ENCODE assay signal across 18 cellular contexts in the genomic region with DNA sequence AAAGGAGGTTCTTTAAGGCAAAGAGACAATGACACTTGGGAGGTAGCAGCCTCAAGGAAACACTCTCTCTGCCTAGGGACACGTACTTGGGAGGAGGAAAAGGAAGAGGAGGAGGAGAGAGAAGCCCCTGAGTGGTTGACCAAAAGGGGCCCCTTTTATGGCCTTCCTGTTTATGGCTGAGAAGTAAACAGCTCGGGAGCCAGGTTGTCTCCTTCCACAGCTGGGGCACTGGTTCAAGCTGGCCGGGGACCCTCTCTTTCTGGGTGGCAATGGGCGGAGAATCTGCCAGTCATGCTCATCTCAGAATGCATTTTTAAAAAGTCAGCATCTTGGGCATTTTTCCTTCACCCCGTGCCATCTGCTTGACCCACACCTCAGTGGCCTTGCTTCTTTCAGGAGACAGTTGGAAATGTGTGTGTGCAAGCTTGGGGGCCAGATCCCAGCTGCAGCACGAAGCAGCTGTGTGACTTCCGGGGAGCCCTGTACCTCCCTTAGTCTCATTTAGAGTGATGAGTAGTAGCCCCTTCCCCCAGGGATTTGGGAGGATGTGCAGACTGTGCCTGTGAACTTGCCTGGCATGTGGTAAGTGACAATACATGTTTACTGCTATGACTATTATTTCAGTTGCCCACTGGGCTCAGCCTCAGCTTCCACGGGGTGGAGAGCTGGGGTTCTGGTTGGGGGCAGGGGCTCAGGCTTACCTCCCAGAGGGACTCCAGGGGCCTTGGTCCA. TPM values are rescaled to one million over a fixed set of nuclear protein-coding genes. Genes with fewer than 3 reads are reported as not detected.
A peak's percentile ranks its signal among the peaks of the same experiment; 100 is the strongest.
DNase-seq lines count a peak whose midpoint lies in the region; ATAC-seq lines count a peak whose summit lies in the region.
"Had no signal": no experiment of that assay in that cellular context is flagged by ENCODE, and none has a peak within 500 bp of the region (broad histone marks: within the 10 kb centered on the region; RNA-seq: fewer than 3 reads in every experiment).

No MANE protein-coding gene starts in this region.

- no peaks in the 10 kb centered on the region for H3K9me3 ChIP-seq in SJSA1 (replicated peaks)

- ATAC-seq in GM18873 (IDR thresholded peaks at IDR 0.05; ENCODE audit: low FRiP score, unreplicated experiment) (peak; percentile 53), GM21786 (IDR thresholded peaks at IDR 0.05; ENCODE audit: unreplicated experiment) (peak; percentile 56), HG03025 (IDR thresholded peaks at IDR 0.05; ENCODE audit: low FRiP score, unreplicated experiment) (no peak), HG02763 (IDR thresholded peaks at IDR 0.05; ENCODE audit: unreplicated experiment) (no peak)
- ATAC-seq: left ventricle myocardium superior, sciatic nerve had no signal

- H3K27me3 ChIP-seq in SJSA1 (replicated peaks) = no peaks in the 10 kb centered on the region

- DNase-seq in SJSA1 (ENCODE audit: low read depth in 1 of 2, low spot score in 2 of 2) (peak; percentile 92 to 94), retina (peak; percentile 37), DMS 273 (lab: John Stamatoyannopoulos, UW; ENCODE audit: unreplicated experiment) (no peak)
- DNase-seq: activated CD4-positive, alpha-beta T cell treated with anti-CD3 and anti-CD28 coated beads, Interleukin-2, amount 50 U/mL, for 4 hours; activated naive CD4-positive, alpha-beta T cell treated with Interleukin-2 at 50 U/mL for 16 hours; AML-193; aorta; Calu3; effector memory CD4-positive, alpha-beta T cell; left ventricle myocardium superior; NCI-H446 treated with DMSO at 0.1 percent for 48 hours; stimulated activated CD4-positive, alpha-beta T cell treated with anti-CD3 and anti-CD28 coated beads, Interleukin-1b, Interleukin-23, amount 100 ng/mL, for 48 hours had no signal

- H3K4me3 ChIP-seq in SJSA1 = peak overlapping the region; percentile 24

- no peaks in the 10 kb centered on the region for H3K36me3 ChIP-seq in SJSA1

- peak overlapping the region; percentile 87 for H3K27ac ChIP-seq in SJSA1

- peaks cover 81% of the 10 kb centered on the region for H3K4me1 ChIP-seq in SJSA1 (replicated peaks)

RNA-seq across cellular contexts. Expression of gene SALL1, which starts 33.8 kb away (rescaled TPM):
- 7.1 and 13.3 TPM in 2 replicates for total RNA-seq in SJSA1 (2014; rRNA removed; shearing (Covaris generic))
- total RNA-seq: aorta, Calu3, left ventricle myocardium superior, MCF 10A had no signal

Comparison
In these comparisons a context has a peak if more than half of its experiments do, and no peak if none do; other contexts are left out.
1. ATAC-seq: peak in GM18873 (single experiment) and GM21786 (single experiment); none in HG03025 (single experiment) and HG02763 (single experiment).